Comparison of ENCODE assay signal across 18 cellular contexts in genomic region chr9:87540444-87541105, GRCh38. TPM values are rescaled to one million over a fixed set of nuclear protein-coding genes. Genes with fewer than 3 reads are reported as not detected.
DNase-seq lines count a peak whose midpoint lies in the region; ATAC-seq and TF ChIP-seq lines count a peak whose summit lies in the region.
"Had no signal": no experiment of that assay in that cellular context is flagged by ENCODE, and none has a peak within 500 bp of the region (broad histone marks: within the 10 kb centered on the region; RNA-seq: fewer than 3 reads in every experiment).

No MANE protein-coding gene starts in this region.

- H3K4me1 ChIP-seq in right atrium auricular region, result no peaks in the 10 kb centered on the region
- H3K4me1 ChIP-seq: Caco-2 had no signal

- H3K4me1 Mint-ChIP-seq in glutamatergic neuron (ENCODE audit: low read depth, unreplicated experiment), result peaks cover 48% of the 10 kb centered on the region
- H3K4me1 Mint-ChIP-seq in progenitor cell of endocrine pancreas (ENCODE audit: low read depth), result peaks cover 10% of the 10 kb centered on the region
- H3K4me1 Mint-ChIP-seq: CD8-positive, alpha-beta memory T cell had no signal

- H3K4me3 Mint-ChIP-seq in glutamatergic neuron (ENCODE audit: unreplicated experiment), result no peak overlapping the region
- H3K4me3 Mint-ChIP-seq in progenitor cell of endocrine pancreas (ENCODE audit: low read depth), result no peak overlapping the region
- H3K4me3 Mint-ChIP-seq: CD8-positive, alpha-beta memory T cell; GM23338 had no signal

- H3K36me3 Mint-ChIP-seq in glutamatergic neuron (ENCODE audit: unreplicated experiment), result no peaks in the 10 kb centered on the region
- peaks cover 15% of the 10 kb centered on the region for H3K36me3 Mint-ChIP-seq in progenitor cell of endocrine pancreas (ENCODE audit: insufficient read depth)
- H3K36me3 Mint-ChIP-seq: CD8-positive, alpha-beta memory T cell had no signal

- peak overlapping the region; percentile 62 for H3K27ac Mint-ChIP-seq in glutamatergic neuron (ENCODE audit: unreplicated experiment)
- H3K27ac Mint-ChIP-seq in progenitor cell of endocrine pancreas, result peak overlapping the region; percentile 45
- H3K27ac Mint-ChIP-seq: CD8-positive, alpha-beta memory T cell had no signal

- H3K9me3 Mint-ChIP-seq in glutamatergic neuron (ENCODE audit: unreplicated experiment), result peaks cover 11% of the 10 kb centered on the region
- H3K9me3 Mint-ChIP-seq in progenitor cell of endocrine pancreas (ENCODE audit: low read depth), result no peaks in the 10 kb centered on the region
- H3K9me3 Mint-ChIP-seq: CD8-positive, alpha-beta memory T cell; GM23338 had no signal

- TF ChIP-seq CTCF in brain microvascular endothelial cell (IDR thresholded peaks at IDR 0.05; ENCODE audit: low read depth, low read length, missing control alignments), result no peak
- TF ChIP-seq CTCF in glutamatergic neuron (IDR thresholded peaks at IDR 0.05; ENCODE audit: partially characterized antibody, unreplicated experiment), result no peak
- TF ChIP-seq CTCF in progenitor cell of endocrine pancreas (IDR thresholded peaks at IDR 0.05; ENCODE audit: unreplicated experiment), result no peak
- TF ChIP-seq CTCF in right atrium auricular region (IDR thresholded peaks at IDR 0.05), result no peak

- peaks cover 15% of the 10 kb centered on the region for H3K27me3 Mint-ChIP-seq in glutamatergic neuron (ENCODE audit: unreplicated experiment)
- no peaks in the 10 kb centered on the region for H3K27me3 Mint-ChIP-seq in progenitor cell of endocrine pancreas

- intact Hi-C loops in cardiac septum (cut with DNase I), result no loop called here

- H3K4me3 ChIP-seq in brain microvascular endothelial cell (ENCODE audit: low read depth, low read length) (no peak overlapping the region), right atrium auricular region (no peak overlapping the region)
- H3K4me3 ChIP-seq: A549, BLaER1, GM12878, GM23338 had no signal

- H3K36me3 ChIP-seq in brain microvascular endothelial cell (replicated peaks), result no peaks in the 10 kb centered on the region
- no peaks in the 10 kb centered on the region for H3K36me3 ChIP-seq in right atrium auricular region
- H3K36me3 ChIP-seq: BLaER1 had no signal

- DNase-seq in NCI-H226 (peak; percentile 69), brain microvascular endothelial cell (peak; percentile 18), glutamatergic neuron (no peak), progenitor cell of endocrine pancreas (ENCODE audit: low spot score, unreplicated experiment) (no peak), cardiac septum (ENCODE audit: low spot score) (no peak), right atrium auricular region (ENCODE audit: low spot score) (no peak)
- DNase-seq in stimulated activated CD4-positive, alpha-beta T cell treated with anti-CD3 and anti-CD28 coated beads, Interleukin-12 subunit alpha, Interleukin-12 subunit beta, amount 100 ng/mL, for 4 hours, result no peak
- no peak for DNase-seq in stimulated activated naive CD8-positive, alpha-beta T cell treated with anti-CD3 and anti-CD28 coated beads, Interleukin-15, Interleukin-2, amounts not matched to agents 100 U/mL and 50 U/mL, for 24 hours
- DNase-seq: AML-193; Caco-2; CD8-positive, alpha-beta memory T cell; H7; IMR-90 had no signal

- H3K27me3 ChIP-seq in brain microvascular endothelial cell (replicated peaks), result no peaks in the 10 kb centered on the region
- no peaks in the 10 kb centered on the region for H3K27me3 ChIP-seq in right atrium auricular region
- H3K27me3 ChIP-seq: BLaER1 had no signal

- in situ Hi-C loops in brain microvascular endothelial cell (cut with HindIII; ENCODE audit: low pct_ligation_motif_present, low sequenced_read_pairs), result no loop called here

- no peak for ATAC-seq in stimulated activated naive CD8-positive, alpha-beta T cell treated with anti-CD3 and anti-CD28 coated beads, Interleukin-15, Interleukin-2, amounts not matched to agents 100 U/mL and 50 U/mL, for 24 hours
- ATAC-seq: A549, GM12878, GM23338 had no signal

- no peaks in the 10 kb centered on the region for H3K9me3 ChIP-seq in right atrium auricular region
- H3K9me3 ChIP-seq: A549, BLaER1, Caco-2 had no signal

- H3K27ac ChIP-seq in brain microvascular endothelial cell (peak overlapping the region; percentile 52), right atrium auricular region (no peak overlapping the region)
- H3K27ac ChIP-seq: A549, BLaER1 had no signal

RNA-seq across cellular contexts. Expression of gene DAPK1, which starts 42.9 kb away (rescaled TPM):
- 384 TPM for total RNA-seq in glutamatergic neuron (ENCODE audit: unreplicated experiment)
- total RNA-seq in progenitor cell of endocrine pancreas, result 202 and 228 TPM in 2 replicates
- 2.9 TPM for total RNA-seq in cardiac septum
- total RNA-seq in right atrium auricular region, result 10 to 100 TPM; 10.1 to 23.0 TPM
- total RNA-seq: G401 had no signal

Comparison
In these comparisons a context has a peak if more than half of its experiments do, and no peak if none do; other contexts are left out.
1. DNase-seq: peak in NCI-H226 (single experiment) and brain microvascular endothelial cell (single experiment); none in glutamatergic neuron (single experiment), progenitor cell of endocrine pancreas (single experiment), cardiac septum (single experiment), stimulated activated CD4-positive, alpha-beta T cell treated with anti-CD3 and anti-CD28 coated beads, Interleukin-12 subunit alpha, Interleukin-12 subunit beta, amount 100 ng/mL, for 4 hours (single experiment), stimulated activated naive CD8-positive, alpha-beta T cell treated with anti-CD3 and anti-CD28 coated beads, Interleukin-15, Interleukin-2, amounts not matched to agents 100 U/mL and 50 U/mL, for 24 hours (single experiment) and right atrium auricular region (single experiment).